15 cellular contexts compared by ENCODE assay signal in genomic region chrX:153886915-153887314, GRCh38. TPM values are rescaled to one million over a fixed set of nuclear protein-coding genes. Genes with fewer than 3 reads are reported as not detected.
DNase-seq lines count a peak whose midpoint lies in the region; ATAC-seq and TF ChIP-seq lines count a peak whose summit lies in the region.
"Had no signal": no experiment of that assay in that cellular context is flagged by ENCODE, and none has a peak within 500 bp of the region (broad histone marks: within the 10 kb centered on the region; RNA-seq: fewer than 3 reads in every experiment).

No MANE protein-coding gene starts in this region.

- peaks cover 43% of the 10 kb centered on the region; the same call in 1 of the 2 replicates for H3K4me1 ChIP-seq in HUES6 (ENCODE audit: control insufficient read depth, insufficient read depth, low read length)
- H3K4me1 ChIP-seq in endodermal cell (ENCODE audit: control insufficient read depth, insufficient read depth, low read length): peaks cover 3% of the 10 kb centered on the region
- no peaks in the 10 kb centered on the region for H3K4me1 ChIP-seq in ascending aorta
- peaks cover 9% of the 10 kb centered on the region for H3K4me1 ChIP-seq in CD4-positive, alpha-beta memory T cell (ENCODE audit: insufficient read depth, low read length)
- H3K4me1 ChIP-seq: pancreas had no signal

- no peaks in the 10 kb centered on the region for H3K36me3 Mint-ChIP-seq in endodermal cell (ENCODE audit: low read depth)
- no peaks in the 10 kb centered on the region for H3K36me3 Mint-ChIP-seq in nephron (ENCODE audit: low read depth)
- H3K36me3 Mint-ChIP-seq in CD4-positive, alpha-beta memory T cell: no peaks in the 10 kb centered on the region
- no peaks in the 10 kb centered on the region for H3K36me3 Mint-ChIP-seq in endothelial cell (ENCODE audit: low read depth, unreplicated experiment)

- no peak overlapping the region for H3K27ac Mint-ChIP-seq in endodermal cell
- peak overlapping the region in 1 of 3 experiments; percentile 66 for H3K27ac Mint-ChIP-seq in nephron
- H3K27ac Mint-ChIP-seq in CD4-positive, alpha-beta memory T cell: no peak overlapping the region
- H3K27ac Mint-ChIP-seq in endothelial cell (ENCODE audit: unreplicated experiment): no peak overlapping the region

- H3K9me3 ChIP-seq in HUES6 (ENCODE audit: control insufficient read depth, insufficient read depth, low read depth, low read length) (peaks cover 11% of the 10 kb centered on the region; the same call in 1 of the 2 replicates), endodermal cell (ENCODE audit: control insufficient read depth, low read length) (no peaks in the 10 kb centered on the region), ascending aorta (no peaks in the 10 kb centered on the region)
- no peaks in the 10 kb centered on the region for H3K9me3 ChIP-seq in CD4-positive, alpha-beta memory T cell (ENCODE audit: control insufficient read depth in 1 of 2, low read length in 2 of 2)
- H3K9me3 ChIP-seq: pancreas, spleen had no signal

- H3K4me3 ChIP-seq in HUES6 (ENCODE audit: low read depth, low read length) (peak overlapping the region; percentile 66), endodermal cell (ENCODE audit: low read length) (no peak overlapping the region), ascending aorta (no peak overlapping the region)
- no peak overlapping the region for H3K4me3 ChIP-seq in CD4-positive, alpha-beta memory T cell (ENCODE audit: low read length in 2 of 2)

- H3K9ac ChIP-seq in HUES6 (ENCODE audit: low read length): peak overlapping the region; percentile 74
- no peak overlapping the region for H3K9ac ChIP-seq in endodermal cell (ENCODE audit: extremely low read depth, low read length, poor library complexity, severe bottlenecking)

- CTCF ChIA-PET in CD4-positive, alpha-beta memory T cell (lab: Charles Lee; ENCODE audit: partially characterized antibody): no interaction called here

- 49% methylated on average over 13 of the region's 13 CpGs; no CpG with 5 or more reads in 1 of the 2 experiments for WGBS in endodermal cell (ENCODE audit: insufficient coverage in 1 of 2, insufficient read length in 1 of 2), 2 experiments

- H3K36me3 ChIP-seq in HUES6 (ENCODE audit: control insufficient read depth, insufficient read depth, low read length) (no peaks in the 10 kb centered on the region), endodermal cell (ENCODE audit: control insufficient read depth, insufficient read depth, low read length) (no peaks in the 10 kb centered on the region), ascending aorta (no peaks in the 10 kb centered on the region)
- no peaks in the 10 kb centered on the region for H3K36me3 ChIP-seq in CD4-positive, alpha-beta memory T cell (ENCODE audit: insufficient read depth, low read length)
- H3K36me3 ChIP-seq: pancreas, spleen had no signal

- TF ChIP-seq CTCF in endodermal cell (conservative IDR thresholded peaks at IDR 0.05) (no peak), nephron (IDR thresholded peaks at IDR 0.05; ENCODE audit: unreplicated experiment in 3 of 3) (no peak), ascending aorta (IDR thresholded peaks at IDR 0.05) (no peak), endothelial cell (IDR thresholded peaks at IDR 0.05; ENCODE audit: unreplicated experiment) (no peak)

- in situ Hi-C loops in Caki2 (cut with HindIII; ENCODE audit: low pct_unique_long_range_greater_than_20kb, low sequenced_read_pairs): no loop called here

- H3K27ac ChIP-seq in HUES6 (ENCODE audit: low read depth, low read length) (peak overlapping the region; percentile 58; the same call in 1 of the 2 replicates), endodermal cell (ENCODE audit: low read depth, low read length) (no peak overlapping the region), ascending aorta (no peak overlapping the region)
- H3K27ac ChIP-seq in CD4-positive, alpha-beta memory T cell (ENCODE audit: low read depth, low read length): no peak overlapping the region
- H3K27ac ChIP-seq: pancreas, spleen had no signal

- H3K4me1 Mint-ChIP-seq in endodermal cell (peaks cover 6% of the 10 kb centered on the region), nephron (no peaks in the 10 kb centered on the region), endothelial cell (ENCODE audit: unreplicated experiment) (no peaks in the 10 kb centered on the region)
- H3K4me1 Mint-ChIP-seq in CD4-positive, alpha-beta memory T cell: peaks cover 0 to 10% (median 1%) of the 10 kb centered on the region in 4 donors

- DNase-seq in Caki2 (ENCODE audit: low read depth) (peak; percentile 79), endodermal cell (peak; percentile 62), ascending aorta (ENCODE audit: low spot score in 2 of 2) (no peak), endothelial cell (ENCODE audit: low spot score) (no peak)
- DNase-seq in CD4-positive, alpha-beta memory T cell: no peak
- DNase-seq: aorta, DMS79 treated with DMSO at 0.1 percent for 48 hours, hippocampal formation, MV-4-11, spleen had no signal

- POLR2A ChIA-PET in CD4-positive, alpha-beta memory T cell (lab: Charles Lee; ENCODE audit: partially characterized antibody): interaction anchor here (1.0 kb wide), 1 partner anchor 33 kb away, joined by 3 read pairs; no protein-coding TSS in a partner anchor

- H3K9me3 Mint-ChIP-seq in endodermal cell: peaks cover 56% of the 10 kb centered on the region
- peaks cover 20% of the 10 kb centered on the region for H3K9me3 Mint-ChIP-seq in nephron
- peaks cover 0 to 3% (median 0%) of the 10 kb centered on the region in 8 donors for H3K9me3 Mint-ChIP-seq in CD4-positive, alpha-beta memory T cell
- H3K9me3 Mint-ChIP-seq in endothelial cell (ENCODE audit: unreplicated experiment): no peaks in the 10 kb centered on the region

- H3K27me3 Mint-ChIP-seq in endodermal cell (ENCODE audit: insufficient read depth): peaks cover 21% of the 10 kb centered on the region
- H3K27me3 Mint-ChIP-seq in nephron (ENCODE audit: low read depth): peaks cover 45% of the 10 kb centered on the region
- peaks cover 4 to 6% of the 10 kb centered on the region in 2 donors for H3K27me3 Mint-ChIP-seq in CD4-positive, alpha-beta memory T cell
- peaks cover 9% of the 10 kb centered on the region for H3K27me3 Mint-ChIP-seq in endothelial cell (ENCODE audit: unreplicated experiment)

- H3K4me3 Mint-ChIP-seq in endodermal cell (peak overlapping the region; percentile 42), nephron (peak overlapping the region in 2 of 3 experiments; percentile 70 to 72), endothelial cell (ENCODE audit: unreplicated experiment) (no peak overlapping the region)
- peak overlapping the region in 2 of 8 donors; percentile 26 to 42 for H3K4me3 Mint-ChIP-seq in CD4-positive, alpha-beta memory T cell

- intact Hi-C loops in ascending aorta (cut with DNase I): no loop called here
- intact Hi-C loops in CD4-positive, alpha-beta memory T cell (cut with micrococcal nuclease): loop anchor here (10.0 kb wide), 1 partner anchor 62 kb away; no protein-coding TSS in a partner anchor

- H3K27me3 ChIP-seq in HUES6 (ENCODE audit: control insufficient read depth, insufficient read depth, low read length) (peaks cover 42% of the 10 kb centered on the region), endodermal cell (ENCODE audit: control insufficient read depth, insufficient read depth, low read length, poor library complexity, severe bottlenecking) (peaks cover 17% of the 10 kb centered on the region), ascending aorta (peaks cover 12% of the 10 kb centered on the region)
- peaks cover 5% of the 10 kb centered on the region for H3K27me3 ChIP-seq in CD4-positive, alpha-beta memory T cell (ENCODE audit: insufficient read depth, low read length)

- ATAC-seq in GM18858 (IDR thresholded peaks at IDR 0.05; ENCODE audit: unreplicated experiment): no peak

RNA-seq across cellular contexts. Expression of gene L1CAM, which starts 0.9 kb away (rescaled TPM):
- total RNA-seq in Caki2 (2014; rRNA removed; shearing (Covaris generic); ENCODE audit: low replicate concordance): 37.1 and 49.7 TPM in 2 replicates
- total RNA-seq in endodermal cell (10 to 100 TPM in 1 of 2 donors, 1 to 10 TPM in 1; 7.5 to 29.0 TPM), ascending aorta (25.8 TPM), endothelial cell (ENCODE audit: unreplicated experiment) (0.31 TPM)
- 42.4 TPM for polyA plus RNA-seq in endodermal cell (2013, experiment 1 of 2)
- 36.6 TPM for polyA plus RNA-seq in endodermal cell (2013, experiment 2 of 2)
- total RNA-seq in CD4-positive, alpha-beta memory T cell: 1 to 10 TPM; 1.0 to 1.8 TPM
- under 1 TPM; 0.26 to 0.57 TPM for polyA plus RNA-seq in CD4-positive, alpha-beta memory T cell

RNA-seq across cellular contexts. Expression of gene AVPR2, which starts 17.6 kb away (rescaled TPM):
- 0.09 TPM in 1 of 2 replicates, not detected in the other for total RNA-seq in Caki2 (2014; rRNA removed; shearing (Covaris generic); ENCODE audit: low replicate concordance)
- not detected for total RNA-seq in endodermal cell
- not detected for polyA plus RNA-seq in endodermal cell (2013, experiment 1 of 2)
- not detected for polyA plus RNA-seq in endodermal cell (2013, experiment 2 of 2)
- total RNA-seq in ascending aorta: 4.8 TPM
- not detected for total RNA-seq in CD4-positive, alpha-beta memory T cell
- under 1 TPM in 1 of 2 donors, not detected in 1; 0.15 TPM for polyA plus RNA-seq in CD4-positive, alpha-beta memory T cell
- 0.77 TPM for total RNA-seq in endothelial cell (ENCODE audit: unreplicated experiment)
- total RNA-seq: HT1080 had no signal

RNA-seq across cellular contexts. Expression of gene ARHGAP4, which starts 39.1 kb away (rescaled TPM):
- 8.1 and 15.3 TPM in 2 replicates for total RNA-seq in Caki2 (2014; rRNA removed; shearing (Covaris generic); ENCODE audit: low replicate concordance)
- total RNA-seq in endodermal cell (10 to 100 TPM; 56.0 to 65.0 TPM), ascending aorta (94.3 TPM), endothelial cell (ENCODE audit: unreplicated experiment) (72.2 TPM)
- polyA plus RNA-seq in endodermal cell (2013, experiment 1 of 2): 10.5 TPM
- polyA plus RNA-seq in endodermal cell (2013, experiment 2 of 2): 10.0 TPM
- total RNA-seq in CD4-positive, alpha-beta memory T cell: 100 to 1,000 TPM; 327 to 330 TPM
- polyA plus RNA-seq in CD4-positive, alpha-beta memory T cell: 100 to 1,000 TPM in 1 of 2 donors, 10 to 100 TPM in 1; 65.4 to 117 TPM

RNA-seq across cellular contexts. Expression of gene NAA10, which starts 47.9 kb away (rescaled TPM):
- 119 and 121 TPM in 2 replicates for total RNA-seq in Caki2 (2014; rRNA removed; shearing (Covaris generic); ENCODE audit: low replicate concordance)
- total RNA-seq in endodermal cell (10 to 100 TPM; 91.6 to 99.3 TPM), ascending aorta (155 TPM), endothelial cell (ENCODE audit: unreplicated experiment) (85.5 TPM)
- polyA plus RNA-seq in endodermal cell (2013, experiment 1 of 2): 99.4 TPM
- polyA plus RNA-seq in endodermal cell (2013, experiment 2 of 2): 86.3 TPM
- total RNA-seq in CD4-positive, alpha-beta memory T cell: 10 to 100 TPM; 88.9 to 94.9 TPM
- 10 to 100 TPM; 57.6 to 96.3 TPM for polyA plus RNA-seq in CD4-positive, alpha-beta memory T cell

RNA-seq across cellular contexts. Expression of gene PDZD4, which starts 56.6 kb away (rescaled TPM):
- 4.3 and 8.5 TPM in 2 replicates for total RNA-seq in Caki2 (2014; rRNA removed; shearing (Covaris generic); ENCODE audit: low replicate concordance)
- total RNA-seq in endodermal cell: 10 to 100 TPM; 30.1 to 68.3 TPM
- 62.3 TPM for polyA plus RNA-seq in endodermal cell (2013, experiment 1 of 2)
- polyA plus RNA-seq in endodermal cell (2013, experiment 2 of 2): 55.6 TPM
- total RNA-seq in ascending aorta: 23.2 TPM
- 1 to 10 TPM; 4.4 to 5.0 TPM for total RNA-seq in CD4-positive, alpha-beta memory T cell
- polyA plus RNA-seq in CD4-positive, alpha-beta memory T cell: 1 to 10 TPM in 1 of 2 donors, under 1 TPM in 1; 0.47 to 2.7 TPM
- total RNA-seq in endothelial cell (ENCODE audit: unreplicated experiment): 2.6 TPM

Comparison
In these comparisons a context has a peak if more than half of its experiments do, and no peak if none do; other contexts are left out.
1. DNase-seq: peak in Caki2 (single experiment) and endodermal cell (single experiment); none in ascending aorta (0 of 2), CD4-positive, alpha-beta memory T cell (0 of 5) and endothelial cell (single experiment).